9 cellular contexts compared by ENCODE assay signal in genomic region chr1:18941221-18942141, GRCh38. TPM values are rescaled to one million over a fixed set of nuclear protein-coding genes. Genes with fewer than 3 reads are reported as not detected.
DNase-seq lines count a peak whose midpoint lies in the region; ATAC-seq, FAIRE-seq and TF ChIP-seq lines count a peak whose summit lies in the region.
"Had no signal": no experiment of that assay in that cellular context is flagged by ENCODE, and none has a peak within 500 bp of the region (broad histone marks: within the 10 kb centered on the region; RNA-seq: fewer than 3 reads in every experiment).

No MANE protein-coding gene starts in this region.

- no peak for TF ChIP-seq CTCF in HCT116 (IDR thresholded peaks at IDR 0.05 in 2 of 3, conservative IDR thresholded peaks at IDR 0.05 in 1 of 3; ENCODE audit: borderline replicate concordance in 1 of 3, insufficient read depth in 1 of 3, low read depth in 2 of 3, low read length in 2 of 3)
- TF ChIP-seq CTCF in psoas muscle (IDR thresholded peaks at IDR 0.05) = no peak

- H3K79me2 ChIP-seq in HCT116 (ENCODE audit: insufficient read depth, low read length) (peaks cover 94% of the 10 kb centered on the region), Karpas-422 (ENCODE audit: low read length) (no peaks in the 10 kb centered on the region)

- no peaks in the 10 kb centered on the region for H3K9me2 ChIP-seq in HCT116 (ENCODE audit: insufficient read depth)
- H3K9me2 ChIP-seq in Karpas-422 (replicated peaks; ENCODE audit: insufficient read depth, low read length) = no peaks in the 10 kb centered on the region

- H4K20me1 ChIP-seq in HCT116 (ENCODE audit: insufficient read depth) = peaks cover 4% of the 10 kb centered on the region; the same call in 1 of the 2 replicates
- no peaks in the 10 kb centered on the region for H4K20me1 ChIP-seq in Karpas-422 (ENCODE audit: insufficient read depth, low read depth, low read length)

- 43 to 65% (median 47%) methylated on average over 17 to 18 of the region's 18 CpGs for WGBS in psoas muscle, 3 donors

- TF ChIP-seq POLR2A in HCT116 (IDR thresholded peaks at IDR 0.05; ENCODE audit: borderline replicate concordance, extremely low read depth, insufficient read depth, insufficient read length) = no peak
- TF ChIP-seq POLR2A in GM12891 (IDR thresholded peaks at IDR 0.05; ENCODE audit: low read depth, low read length) = no peak

- TSS peak; percentile 50 for BruUV-seq in HCT116 (replicated peaks; lab: Mats Ljungman, UMichigan)

- peak; percentile 47 for ATAC-seq in HCT116
- peak; percentile 55 to 70 (median 66) for ATAC-seq in psoas muscle
- ATAC-seq in HG02763 (IDR thresholded peaks at IDR 0.05; ENCODE audit: unreplicated experiment) = no peak
- ATAC-seq in GM18858 (IDR thresholded peaks at IDR 0.05; ENCODE audit: unreplicated experiment) = no peak
- ATAC-seq: GM12878 had no signal

- H3K27me3 ChIP-seq in HCT116 (ENCODE audit: insufficient read depth, low read length) (no peaks in the 10 kb centered on the region), psoas muscle (ENCODE audit: insufficient read depth in 3 of 3, low read length in 2 of 3) (no peaks in the 10 kb centered on the region), Karpas-422 (ENCODE audit: low read length) (no peaks in the 10 kb centered on the region)

- no peaks in the 10 kb centered on the region for H3K36me3 ChIP-seq in HCT116 (ENCODE audit: control insufficient read depth in 1 of 2, insufficient read depth in 2 of 2, low read length in 2 of 2)
- H3K36me3 ChIP-seq in psoas muscle (ENCODE audit: insufficient read depth in 1 of 2, low read depth in 1 of 2) = no peaks in the 10 kb centered on the region
- no peaks in the 10 kb centered on the region for H3K36me3 ChIP-seq in Karpas-422 (ENCODE audit: insufficient read depth, low read length)

- CTCF ChIA-PET in HCT116 (lab: Charles Lee) = interaction anchor here (0.7 to 1.3 kb wide), 3 partner anchors 15 to 34 kb away, joined by 3 read pairs; no protein-coding TSS in a partner anchor

- POLR2A ChIA-PET in HCT116 (lab: Charles Lee) = interaction anchor here (1.0 kb wide), 1 partner anchor 18 kb away, joined by 3 read pairs; no protein-coding TSS in a partner anchor

- no peak for TF ChIP-seq RAD21 in HCT116 (IDR thresholded peaks at IDR 0.05; ENCODE audit: low read depth)

- no peak for FAIRE-seq in GM12891 (lab: Jason Lieb, UNC)
- FAIRE-seq: GM12878 had no signal

- no peak overlapping the region for H3K4me3 ChIP-seq in HCT116 (replicated peaks in 1 of 2; ENCODE audit: low read depth in 1 of 2, low read length in 2 of 2)
- H3K4me3 ChIP-seq in psoas muscle = no peak overlapping the region
- H3K4me3 ChIP-seq in Karpas-422 (ENCODE audit: low read length) = no peak overlapping the region
- H3K4me3 ChIP-seq: GM12878 had no signal

- H3K9me3 ChIP-seq in HCT116 (ENCODE audit: control insufficient read depth in 1 of 2, insufficient read depth in 1 of 2, low read depth in 1 of 2, low read length in 2 of 2) (no peaks in the 10 kb centered on the region), psoas muscle (no peaks in the 10 kb centered on the region), Karpas-422 (ENCODE audit: low read length) (no peaks in the 10 kb centered on the region)

- H3K4me1 ChIP-seq in HCT116 (ENCODE audit: control insufficient read depth in 1 of 2, insufficient read depth in 2 of 2, low read length in 2 of 2) (peaks cover 18 to 54% of the 10 kb centered on the region in 2 experiments; a peak in 3 of 4 replicates), psoas muscle (peaks cover 45% of the 10 kb centered on the region), Karpas-422 (ENCODE audit: low read length) (no peaks in the 10 kb centered on the region)

- H3K4me2 ChIP-seq in HCT116 (ENCODE audit: low read length) (peak overlapping the region; percentile 30), Karpas-422 (ENCODE audit: low read depth, low read length, poor library complexity, severe bottlenecking) (no peak overlapping the region)

- RAD21 ChIA-PET in HCT116 (lab: Charles Lee; ENCODE audit: low non-redundant PET in 1 of 2, low total read pairs in 2 of 2, uncharacterized antibody in 2 of 2, unreplicated experiment in 2 of 2) = no interaction called here

- DNase-seq in HCT116 (ENCODE audit: low read depth, low spot score) (peak; percentile 32), T1000 (lab: John Stamatoyannopoulos, UW) (peak; percentile 33), head of caudate nucleus (peak; percentile 63 to 96 (median 88)), psoas muscle (peak; percentile 36 to 55), Karpas-422 (no peak), GM12891 (ENCODE audit: insufficient read length, low spot score) (no peak)

- H3K9ac ChIP-seq in HCT116 (ENCODE audit: low read length) = no peak overlapping the region
- H3K9ac ChIP-seq in Karpas-422 (ENCODE audit: low read length) = no peak overlapping the region

- H2AFZ ChIP-seq in HCT116 (ENCODE audit: low read depth, low read length, poor library complexity, severe bottlenecking) (no peak overlapping the region), Karpas-422 (ENCODE audit: low read length) (no peak overlapping the region)

- H3K27ac ChIP-seq in HCT116 (ENCODE audit: low read depth, low read length) (peak overlapping the region; percentile 9; the same call in 1 of the 2 replicates), psoas muscle (peak overlapping the region; percentile 9), Karpas-422 (ENCODE audit: low read length) (no peak overlapping the region)

- intact Hi-C loops in HCT116 (cut with micrococcal nuclease) = no loop called here
- intact Hi-C loops in head of caudate nucleus (cut with DNase I) = no loop called here
- intact Hi-C loops in psoas muscle (cut with DNase I) = no loop called here

TF ChIP-seq in HCT116, 20 proteins besides CTCF, POLR2A, EP300 and RAD21:
- TF ChIP-seq, protein P1, sequence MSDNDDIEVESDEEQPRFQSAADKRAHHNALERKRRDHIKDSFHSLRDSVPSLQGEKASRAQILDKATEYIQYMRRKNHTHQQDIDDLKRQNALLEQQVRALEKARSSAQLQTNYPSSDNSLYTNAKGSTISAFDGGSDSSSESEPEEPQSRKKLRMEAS (IDR thresholded peaks at IDR 0.05) = no peak
- TF ChIP-seq EZH2 (IDR thresholded peaks at IDR 0.05) (no peak), ZFX (IDR thresholded peaks at IDR 0.05) (no peak), EGR1 (IDR thresholded peaks at IDR 0.05; ENCODE audit: low read depth) (no peak)

TF ChIP-seq in GM12891, 5 proteins besides CTCF, POLR2A, EP300 and RAD21:
- TF ChIP-seq POLR2AphosphoS5 (IDR thresholded peaks at IDR 0.05; ENCODE audit: low read depth, low read length) = no peak
- no peak for TF ChIP-seq PAX5 (IDR thresholded peaks at IDR 0.05; ENCODE audit: insufficient read depth, low read length, severe bottlenecking)
- no peak for TF ChIP-seq SPI1 (IDR thresholded peaks at IDR 0.05; ENCODE audit: low read depth, low read length)
- TF ChIP-seq TAF1 (IDR thresholded peaks at IDR 0.05; ENCODE audit: low read depth, low read length) = no peak
- no peak for TF ChIP-seq POU2F2 (IDR thresholded peaks at IDR 0.05; ENCODE audit: low read depth, low read length)

RNA-seq across cellular contexts. Expression of gene IFFO2, which starts 15.0 kb away (rescaled TPM):
- total RNA-seq in HCT116 (2021; ENCODE audit: unreplicated experiment) = 15.6 TPM
- polyA plus RNA-seq in HCT116 (2012) = 11.7 and 15.6 TPM in 2 replicates
- total RNA-seq in psoas muscle = 10 to 100 TPM in 1 of 4 donors, 1 to 10 TPM in 3; 3.7 to 14.0 (median 6.8) TPM
- 1 to 10 TPM in 2 of 3 donors, under 1 TPM in 1; 0.94 to 1.9 (median 1.2) TPM for polyA plus RNA-seq in psoas muscle
- total RNA-seq in Karpas-422 (2014; rRNA removed; shearing (Covaris generic); ENCODE audit: low replicate concordance) = not detected in 2 replicates
- polyA plus RNA-seq in GM12891 (2012; ENCODE audit: low read depth, missing spikeins) = 8.1 TPM

RNA-seq across cellular contexts. Expression of gene ALDH4A1, which starts 39.1 kb away (rescaled TPM):
- total RNA-seq in HCT116 (2021; ENCODE audit: unreplicated experiment) (12.6 TPM), psoas muscle (10 to 100 TPM; 31.9 to 81.1 (median 47.0) TPM)
- polyA plus RNA-seq in HCT116 (2012) = 9.0 and 11.3 TPM in 2 replicates
- 10 to 100 TPM; 19.5 to 28.6 (median 22.7) TPM for polyA plus RNA-seq in psoas muscle
- 0.58 TPM in 1 of 2 replicates, not detected in the other for total RNA-seq in Karpas-422 (2014; rRNA removed; shearing (Covaris generic); ENCODE audit: low replicate concordance)
- 8.5 TPM for polyA plus RNA-seq in GM12891 (2012; ENCODE audit: low read depth, missing spikeins)

Comparison
In these comparisons a context has a peak if more than half of its experiments do, and no peak if none do; other contexts are left out.
1. ATAC-seq: peak in HCT116 (single experiment) and psoas muscle (4 of 4); none in HG02763 (single experiment) and GM18858 (single experiment).
2. DNase-seq: peak in HCT116 (single experiment), T1000 (single experiment), head of caudate nucleus (42 of 42) and psoas muscle (2 of 2); none in Karpas-422 (single experiment) and GM12891 (single experiment).